1 cellular context compared by ENCODE assay signal in the genomic region with DNA sequence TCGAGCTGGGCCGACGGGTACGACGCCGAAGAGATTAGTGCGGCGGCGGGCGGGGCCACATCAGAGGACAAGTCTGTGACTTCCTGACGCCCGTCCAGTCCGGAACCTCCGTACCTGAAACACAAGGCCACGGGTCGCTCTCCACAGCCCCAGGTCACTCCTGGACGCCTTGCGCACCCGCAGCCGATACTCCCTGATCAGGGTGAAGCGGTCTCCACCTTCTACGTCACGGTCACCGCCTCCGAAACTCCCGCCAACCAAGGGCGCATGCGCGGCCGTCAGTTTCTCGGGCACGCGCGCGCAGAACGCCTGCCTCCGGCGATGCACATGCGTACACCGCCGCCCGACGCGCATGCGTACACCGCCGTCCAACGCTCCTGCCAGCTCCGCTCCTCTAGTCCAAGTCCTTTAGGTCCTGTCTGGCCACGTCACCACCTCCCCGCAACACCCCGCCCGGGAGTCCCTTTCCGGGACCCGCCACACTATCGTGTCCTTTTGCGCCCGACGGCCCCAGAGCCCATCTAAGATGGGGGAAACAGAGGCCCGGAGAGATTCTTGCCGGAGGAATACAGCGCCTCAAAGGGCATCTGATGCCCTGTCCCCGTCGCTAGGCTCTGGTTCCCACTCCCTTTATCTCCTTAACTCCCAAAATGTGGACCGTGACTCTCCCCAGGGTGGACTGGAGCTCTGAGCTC.
TF ChIP-seq lines count a peak whose summit lies in the region.

A gene with protein sequence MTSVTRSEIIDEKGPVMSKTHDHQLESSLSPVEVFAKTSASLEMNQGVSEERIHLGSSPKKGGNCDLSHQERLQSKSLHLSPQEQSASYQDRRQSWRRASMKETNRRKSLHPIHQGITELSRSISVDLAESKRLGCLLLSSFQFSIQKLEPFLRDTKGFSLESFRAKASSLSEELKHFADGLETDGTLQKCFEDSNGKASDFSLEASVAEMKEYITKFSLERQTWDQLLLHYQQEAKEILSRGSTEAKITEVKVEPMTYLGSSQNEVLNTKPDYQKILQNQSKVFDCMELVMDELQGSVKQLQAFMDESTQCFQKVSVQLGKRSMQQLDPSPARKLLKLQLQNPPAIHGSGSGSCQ (minus strand): TSS at position 216 of the 695 bp plus-strand sequence. CDS start 2,305 bp downstream, outside the sequence.

TF ChIP-seq in WTC11, 78 proteins besides CTCF, POLR2A, EP300 and RAD21 (continued from another document and continues in another):
- TF ChIP-seq, protein P1, sequence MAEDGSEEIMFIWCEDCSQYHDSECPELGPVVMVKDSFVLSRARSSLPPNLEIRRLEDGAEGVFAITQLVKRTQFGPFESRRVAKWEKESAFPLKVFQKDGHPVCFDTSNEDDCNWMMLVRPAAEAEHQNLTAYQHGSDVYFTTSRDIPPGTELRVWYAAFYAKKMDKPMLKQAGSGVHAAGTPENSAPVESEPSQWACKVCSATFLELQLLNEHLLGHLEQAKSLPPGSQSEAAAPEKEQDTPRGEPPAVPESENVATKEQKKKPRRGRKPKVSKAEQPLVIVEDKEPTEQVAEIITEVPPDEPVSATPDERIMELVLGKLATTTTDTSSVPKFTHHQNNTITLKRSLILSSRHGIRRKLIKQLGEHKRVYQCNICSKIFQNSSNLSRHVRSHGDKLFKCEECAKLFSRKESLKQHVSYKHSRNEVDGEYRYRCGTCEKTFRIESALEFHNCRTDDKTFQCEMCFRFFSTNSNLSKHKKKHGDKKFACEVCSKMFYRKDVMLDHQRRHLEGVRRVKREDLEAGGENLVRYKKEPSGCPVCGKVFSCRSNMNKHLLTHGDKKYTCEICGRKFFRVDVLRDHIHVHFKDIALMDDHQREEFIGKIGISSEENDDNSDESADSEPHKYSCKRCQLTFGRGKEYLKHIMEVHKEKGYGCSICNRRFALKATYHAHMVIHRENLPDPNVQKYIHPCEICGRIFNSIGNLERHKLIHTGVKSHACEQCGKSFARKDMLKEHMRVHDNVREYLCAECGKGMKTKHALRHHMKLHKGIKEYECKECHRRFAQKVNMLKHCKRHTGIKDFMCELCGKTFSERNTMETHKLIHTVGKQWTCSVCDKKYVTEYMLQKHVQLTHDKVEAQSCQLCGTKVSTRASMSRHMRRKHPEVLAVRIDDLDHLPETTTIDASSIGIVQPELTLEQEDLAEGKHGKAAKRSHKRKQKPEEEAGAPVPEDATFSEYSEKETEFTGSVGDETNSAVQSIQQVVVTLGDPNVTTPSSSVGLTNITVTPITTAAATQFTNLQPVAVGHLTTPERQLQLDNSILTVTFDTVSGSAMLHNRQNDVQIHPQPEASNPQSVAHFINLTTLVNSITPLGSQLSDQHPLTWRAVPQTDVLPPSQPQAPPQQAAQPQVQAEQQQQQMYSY (CRISPR knock-in tag; IDR thresholded peaks at IDR 0.05): no peak
- TF ChIP-seq ZNF121 (CRISPR knock-in tag; IDR thresholded peaks at IDR 0.05): no peak
- no peak for TF ChIP-seq TP53 (CRISPR knock-in tag; IDR thresholded peaks at IDR 0.05)
- TF ChIP-seq ATF1 (CRISPR knock-in tag; IDR thresholded peaks at IDR 0.05): no peak
- TF ChIP-seq, protein P2, sequence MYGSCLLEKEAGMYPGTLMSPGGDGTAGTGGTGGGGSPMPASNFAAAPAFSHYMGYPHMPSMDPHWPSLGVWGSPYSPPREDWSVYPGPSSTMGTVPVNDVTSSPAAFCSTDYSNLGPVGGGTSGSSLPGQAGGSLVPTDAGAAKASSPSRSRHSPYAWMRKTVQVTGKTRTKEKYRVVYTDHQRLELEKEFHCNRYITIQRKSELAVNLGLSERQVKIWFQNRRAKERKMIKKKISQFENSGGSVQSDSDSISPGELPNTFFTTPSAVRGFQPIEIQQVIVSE (CRISPR knock-in tag; IDR thresholded peaks at IDR 0.05; ENCODE audit: borderline replicate concordance): no peak
- no peak for TF ChIP-seq ZNF396 (CRISPR knock-in tag; IDR thresholded peaks at IDR 0.05; ENCODE audit: borderline replicate concordance)
- TF ChIP-seq, protein P3, sequence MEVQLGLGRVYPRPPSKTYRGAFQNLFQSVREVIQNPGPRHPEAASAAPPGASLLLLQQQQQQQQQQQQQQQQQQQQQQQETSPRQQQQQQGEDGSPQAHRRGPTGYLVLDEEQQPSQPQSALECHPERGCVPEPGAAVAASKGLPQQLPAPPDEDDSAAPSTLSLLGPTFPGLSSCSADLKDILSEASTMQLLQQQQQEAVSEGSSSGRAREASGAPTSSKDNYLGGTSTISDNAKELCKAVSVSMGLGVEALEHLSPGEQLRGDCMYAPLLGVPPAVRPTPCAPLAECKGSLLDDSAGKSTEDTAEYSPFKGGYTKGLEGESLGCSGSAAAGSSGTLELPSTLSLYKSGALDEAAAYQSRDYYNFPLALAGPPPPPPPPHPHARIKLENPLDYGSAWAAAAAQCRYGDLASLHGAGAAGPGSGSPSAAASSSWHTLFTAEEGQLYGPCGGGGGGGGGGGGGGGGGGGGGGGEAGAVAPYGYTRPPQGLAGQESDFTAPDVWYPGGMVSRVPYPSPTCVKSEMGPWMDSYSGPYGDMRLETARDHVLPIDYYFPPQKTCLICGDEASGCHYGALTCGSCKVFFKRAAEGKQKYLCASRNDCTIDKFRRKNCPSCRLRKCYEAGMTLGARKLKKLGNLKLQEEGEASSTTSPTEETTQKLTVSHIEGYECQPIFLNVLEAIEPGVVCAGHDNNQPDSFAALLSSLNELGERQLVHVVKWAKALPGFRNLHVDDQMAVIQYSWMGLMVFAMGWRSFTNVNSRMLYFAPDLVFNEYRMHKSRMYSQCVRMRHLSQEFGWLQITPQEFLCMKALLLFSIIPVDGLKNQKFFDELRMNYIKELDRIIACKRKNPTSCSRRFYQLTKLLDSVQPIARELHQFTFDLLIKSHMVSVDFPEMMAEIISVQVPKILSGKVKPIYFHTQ (CRISPR knock-in tag; IDR thresholded peaks at IDR 0.05): no peak
- no peak for TF ChIP-seq NR2C2 (CRISPR knock-in tag; IDR thresholded peaks at IDR 0.05)
- peak; percentile 83; the same call in 1 of the 2 replicates for TF ChIP-seq FOXP1 (CRISPR knock-in tag; IDR thresholded peaks at IDR 0.05; ENCODE audit: borderline replicate concordance)
- no peak for TF ChIP-seq KAT7 (CRISPR knock-in tag; IDR thresholded peaks at IDR 0.05; ENCODE audit: borderline replicate concordance)
- TF ChIP-seq, protein P4, sequence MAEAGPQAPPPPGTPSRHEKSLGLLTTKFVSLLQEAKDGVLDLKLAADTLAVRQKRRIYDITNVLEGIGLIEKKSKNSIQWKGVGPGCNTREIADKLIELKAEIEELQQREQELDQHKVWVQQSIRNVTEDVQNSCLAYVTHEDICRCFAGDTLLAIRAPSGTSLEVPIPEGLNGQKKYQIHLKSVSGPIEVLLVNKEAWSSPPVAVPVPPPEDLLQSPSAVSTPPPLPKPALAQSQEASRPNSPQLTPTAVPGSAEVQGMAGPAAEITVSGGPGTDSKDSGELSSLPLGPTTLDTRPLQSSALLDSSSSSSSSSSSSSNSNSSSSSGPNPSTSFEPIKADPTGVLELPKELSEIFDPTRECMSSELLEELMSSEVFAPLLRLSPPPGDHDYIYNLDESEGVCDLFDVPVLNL (CRISPR knock-in tag; IDR thresholded peaks at IDR 0.05; ENCODE audit: borderline replicate concordance, low read depth): peak; percentile 95
- TF ChIP-seq, protein P5, sequence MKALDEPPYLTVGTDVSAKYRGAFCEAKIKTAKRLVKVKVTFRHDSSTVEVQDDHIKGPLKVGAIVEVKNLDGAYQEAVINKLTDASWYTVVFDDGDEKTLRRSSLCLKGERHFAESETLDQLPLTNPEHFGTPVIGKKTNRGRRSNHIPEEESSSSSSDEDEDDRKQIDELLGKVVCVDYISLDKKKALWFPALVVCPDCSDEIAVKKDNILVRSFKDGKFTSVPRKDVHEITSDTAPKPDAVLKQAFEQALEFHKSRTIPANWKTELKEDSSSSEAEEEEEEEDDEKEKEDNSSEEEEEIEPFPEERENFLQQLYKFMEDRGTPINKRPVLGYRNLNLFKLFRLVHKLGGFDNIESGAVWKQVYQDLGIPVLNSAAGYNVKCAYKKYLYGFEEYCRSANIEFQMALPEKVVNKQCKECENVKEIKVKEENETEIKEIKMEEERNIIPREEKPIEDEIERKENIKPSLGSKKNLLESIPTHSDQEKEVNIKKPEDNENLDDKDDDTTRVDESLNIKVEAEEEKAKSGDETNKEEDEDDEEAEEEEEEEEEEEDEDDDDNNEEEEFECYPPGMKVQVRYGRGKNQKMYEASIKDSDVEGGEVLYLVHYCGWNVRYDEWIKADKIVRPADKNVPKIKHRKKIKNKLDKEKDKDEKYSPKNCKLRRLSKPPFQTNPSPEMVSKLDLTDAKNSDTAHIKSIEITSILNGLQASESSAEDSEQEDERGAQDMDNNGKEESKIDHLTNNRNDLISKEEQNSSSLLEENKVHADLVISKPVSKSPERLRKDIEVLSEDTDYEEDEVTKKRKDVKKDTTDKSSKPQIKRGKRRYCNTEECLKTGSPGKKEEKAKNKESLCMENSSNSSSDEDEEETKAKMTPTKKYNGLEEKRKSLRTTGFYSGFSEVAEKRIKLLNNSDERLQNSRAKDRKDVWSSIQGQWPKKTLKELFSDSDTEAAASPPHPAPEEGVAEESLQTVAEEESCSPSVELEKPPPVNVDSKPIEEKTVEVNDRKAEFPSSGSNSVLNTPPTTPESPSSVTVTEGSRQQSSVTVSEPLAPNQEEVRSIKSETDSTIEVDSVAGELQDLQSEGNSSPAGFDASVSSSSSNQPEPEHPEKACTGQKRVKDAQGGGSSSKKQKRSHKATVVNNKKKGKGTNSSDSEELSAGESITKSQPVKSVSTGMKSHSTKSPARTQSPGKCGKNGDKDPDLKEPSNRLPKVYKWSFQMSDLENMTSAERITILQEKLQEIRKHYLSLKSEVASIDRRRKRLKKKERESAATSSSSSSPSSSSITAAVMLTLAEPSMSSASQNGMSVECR (CRISPR knock-in tag; IDR thresholded peaks at IDR 0.05; ENCODE audit: borderline replicate concordance): peak; percentile 4; the same call in 1 of the 2 replicates
- no peak for TF ChIP-seq IRF2 (CRISPR knock-in tag; IDR thresholded peaks at IDR 0.05; ENCODE audit: borderline replicate concordance, low read depth)
- no peak for TF ChIP-seq JUN (CRISPR knock-in tag; IDR thresholded peaks at IDR 0.05)
- TF ChIP-seq, protein P6, sequence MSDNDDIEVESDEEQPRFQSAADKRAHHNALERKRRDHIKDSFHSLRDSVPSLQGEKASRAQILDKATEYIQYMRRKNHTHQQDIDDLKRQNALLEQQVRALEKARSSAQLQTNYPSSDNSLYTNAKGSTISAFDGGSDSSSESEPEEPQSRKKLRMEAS (CRISPR knock-in tag; IDR thresholded peaks at IDR 0.05): peak; percentile 82
- peak; percentile 89; the same call in 1 of the 2 replicates for TF ChIP-seq NFE2L1 (CRISPR knock-in tag; IDR thresholded peaks at IDR 0.05)
- TF ChIP-seq, protein P7, sequence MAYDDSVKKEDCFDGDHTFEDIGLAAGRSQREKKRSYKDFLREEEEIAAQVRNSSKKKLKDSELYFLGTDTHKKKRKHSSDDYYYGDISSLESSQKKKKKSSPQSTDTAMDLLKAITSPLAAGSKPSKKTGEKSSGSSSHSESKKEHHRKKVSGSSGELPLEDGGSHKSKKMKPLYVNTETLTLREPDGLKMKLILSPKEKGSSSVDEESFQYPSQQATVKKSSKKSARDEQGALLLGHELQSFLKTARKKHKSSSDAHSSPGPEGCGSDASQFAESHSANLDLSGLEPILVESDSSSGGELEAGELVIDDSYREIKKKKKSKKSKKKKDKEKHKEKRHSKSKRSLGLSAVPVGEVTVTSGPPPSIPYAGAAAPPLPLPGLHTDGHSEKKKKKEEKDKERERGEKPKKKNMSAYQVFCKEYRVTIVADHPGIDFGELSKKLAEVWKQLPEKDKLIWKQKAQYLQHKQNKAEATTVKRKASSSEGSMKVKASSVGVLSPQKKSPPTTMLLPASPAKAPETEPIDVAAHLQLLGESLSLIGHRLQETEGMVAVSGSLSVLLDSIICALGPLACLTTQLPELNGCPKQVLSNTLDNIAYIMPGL (CRISPR knock-in tag; IDR thresholded peaks at IDR 0.05): peak; percentile 63; the same call in 1 of the 2 replicates
- TF ChIP-seq, protein P8, sequence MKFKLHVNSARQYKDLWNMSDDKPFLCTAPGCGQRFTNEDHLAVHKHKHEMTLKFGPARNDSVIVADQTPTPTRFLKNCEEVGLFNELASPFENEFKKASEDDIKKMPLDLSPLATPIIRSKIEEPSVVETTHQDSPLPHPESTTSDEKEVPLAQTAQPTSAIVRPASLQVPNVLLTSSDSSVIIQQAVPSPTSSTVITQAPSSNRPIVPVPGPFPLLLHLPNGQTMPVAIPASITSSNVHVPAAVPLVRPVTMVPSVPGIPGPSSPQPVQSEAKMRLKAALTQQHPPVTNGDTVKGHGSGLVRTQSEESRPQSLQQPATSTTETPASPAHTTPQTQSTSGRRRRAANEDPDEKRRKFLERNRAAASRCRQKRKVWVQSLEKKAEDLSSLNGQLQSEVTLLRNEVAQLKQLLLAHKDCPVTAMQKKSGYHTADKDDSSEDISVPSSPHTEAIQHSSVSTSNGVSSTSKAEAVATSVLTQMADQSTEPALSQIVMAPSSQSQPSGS (CRISPR knock-in tag; IDR thresholded peaks at IDR 0.05; ENCODE audit: borderline replicate concordance, low read depth): no peak
- no peak for TF ChIP-seq ZNF317 (CRISPR knock-in tag; IDR thresholded peaks at IDR 0.05; ENCODE audit: borderline replicate concordance, low read depth)
- TF ChIP-seq CREB1 (CRISPR knock-in tag; IDR thresholded peaks at IDR 0.05): no peak
- TF ChIP-seq, protein P9, sequence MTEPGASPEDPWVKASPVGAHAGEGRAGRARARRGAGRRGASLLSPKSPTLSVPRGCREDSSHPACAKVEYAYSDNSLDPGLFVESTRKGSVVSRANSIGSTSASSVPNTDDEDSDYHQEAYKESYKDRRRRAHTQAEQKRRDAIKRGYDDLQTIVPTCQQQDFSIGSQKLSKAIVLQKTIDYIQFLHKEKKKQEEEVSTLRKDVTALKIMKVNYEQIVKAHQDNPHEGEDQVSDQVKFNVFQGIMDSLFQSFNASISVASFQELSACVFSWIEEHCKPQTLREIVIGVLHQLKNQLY (CRISPR knock-in tag; IDR thresholded peaks at IDR 0.05): no peak
- no peak for TF ChIP-seq GTF2I (CRISPR knock-in tag; conservative IDR thresholded peaks at IDR 0.05)
- TF ChIP-seq ETV6 (CRISPR knock-in tag; IDR thresholded peaks at IDR 0.05): 0 out of 2 replicates have a peak, but pooled peaks have one; percentile 13
- TF ChIP-seq, protein P10, sequence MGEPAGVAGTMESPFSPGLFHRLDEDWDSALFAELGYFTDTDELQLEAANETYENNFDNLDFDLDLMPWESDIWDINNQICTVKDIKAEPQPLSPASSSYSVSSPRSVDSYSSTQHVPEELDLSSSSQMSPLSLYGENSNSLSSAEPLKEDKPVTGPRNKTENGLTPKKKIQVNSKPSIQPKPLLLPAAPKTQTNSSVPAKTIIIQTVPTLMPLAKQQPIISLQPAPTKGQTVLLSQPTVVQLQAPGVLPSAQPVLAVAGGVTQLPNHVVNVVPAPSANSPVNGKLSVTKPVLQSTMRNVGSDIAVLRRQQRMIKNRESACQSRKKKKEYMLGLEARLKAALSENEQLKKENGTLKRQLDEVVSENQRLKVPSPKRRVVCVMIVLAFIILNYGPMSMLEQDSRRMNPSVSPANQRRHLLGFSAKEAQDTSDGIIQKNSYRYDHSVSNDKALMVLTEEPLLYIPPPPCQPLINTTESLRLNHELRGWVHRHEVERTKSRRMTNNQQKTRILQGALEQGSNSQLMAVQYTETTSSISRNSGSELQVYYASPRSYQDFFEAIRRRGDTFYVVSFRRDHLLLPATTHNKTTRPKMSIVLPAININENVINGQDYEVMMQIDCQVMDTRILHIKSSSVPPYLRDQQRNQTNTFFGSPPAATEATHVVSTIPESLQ (CRISPR knock-in tag; IDR thresholded peaks at IDR 0.05): no peak
- TF ChIP-seq OVOL2 (CRISPR knock-in tag; IDR thresholded peaks at IDR 0.05; ENCODE audit: borderline replicate concordance): no peak
- no peak; the same call in 1 of the 2 replicates for TF ChIP-seq RELA (CRISPR knock-in tag; IDR thresholded peaks at IDR 0.05; ENCODE audit: borderline replicate concordance)
